In the genomic region with DNA sequence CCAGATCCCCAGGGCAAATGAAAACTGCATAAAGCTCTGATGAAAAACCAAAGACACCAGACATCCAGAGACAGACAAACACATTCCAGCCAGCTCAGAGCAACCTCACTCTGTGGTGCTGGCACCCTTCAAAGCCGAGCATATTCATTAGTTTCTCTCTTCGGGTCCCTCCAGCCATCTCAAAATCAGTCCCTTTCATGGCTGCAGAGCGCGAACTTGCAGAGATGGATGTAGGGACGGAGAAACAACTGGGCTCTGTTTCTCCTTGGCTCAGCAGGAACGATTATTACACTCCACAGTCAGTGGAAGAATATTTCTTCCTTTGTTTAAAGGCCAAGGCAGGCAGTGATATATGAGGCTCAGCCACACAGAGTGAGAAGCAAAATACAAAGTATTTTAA, we compare ENCODE assay signal across 28 cellular contexts. TPM values are rescaled to one million over a fixed set of nuclear protein-coding genes. Genes with fewer than 3 reads are reported as not detected.
"Had no signal": no experiment of that assay in that cellular context is flagged by ENCODE, and none has a peak within 500 bp of the region (broad histone marks: within the 10 kb centered on the region; RNA-seq: fewer than 3 reads in every experiment).

No MANE protein-coding gene starts in this region.

- H3K27me3 ChIP-seq: hepatocyte, pancreas, sigmoid colon, upper lobe of left lung had no signal

- H3K9me3 Mint-ChIP-seq: activated CD4-positive, alpha-beta memory T cell treated with anti-CD3 and anti-CD28 coated beads, Interleukin-2, amount 10 ng/mL, durations not matched to agents 7 days and 5 days; activated CD4-positive, alpha-beta T cell treated with anti-CD3 and anti-CD28 coated beads, Interleukin-2, amount 10 ng/mL, durations not matched to agents 24 days and 14 days; activated naive CD8-positive, alpha-beta T cell treated with anti-CD3 and anti-CD28 coated beads, Interleukin-2, amount 50 U/mL, for 24 hours; activated T-helper 1 cell treated with anti-CD3 and anti-CD28 coated beads, Interleukin-12 subunit alpha, Interleukin-12 subunit beta, Interleukin-2, Interleukin-4 antibody, amounts not matched to agents 30 ng/mL and 10 ng/mL and 1 ng/mL, durations not matched to agents 14 hours and 24 hours and 36 hours; dendritic cell treated with granulocyte-macrophage colony-stimulating factor and Interleukin-4, amounts not matched to agents 40 ng/mL and 50 ng/mL, for 4 days; memory B cell; natural killer cell treated with Interleukin-12 subunit alpha and Interleukin-12 subunit beta and Interleukin-15 and Interleukin-18, amount 100 ng/mL, for 72 hours had no signal

- H3K36me3 Mint-ChIP-seq: activated CD8-positive, alpha-beta memory T cell treated with anti-CD3 and anti-CD28 coated beads, Interleukin-2, amount 10 ng/mL, durations not matched to agents 7 days and 5 days; immature natural killer cell; memory B cell; natural killer cell treated with Interleukin-12 subunit alpha and Interleukin-12 subunit beta and Interleukin-15 and Interleukin-18, amount 100 ng/mL, for 72 hours had no signal

- H2AFZ ChIP-seq: hepatocyte had no signal

- H3K79me2 ChIP-seq: hepatocyte had no signal

- H3K4me1 ChIP-seq: foreskin keratinocyte, left ventricle myocardium inferior, pancreas, sigmoid colon, upper lobe of left lung had no signal

- H3K36me3 ChIP-seq: left ventricle myocardium inferior, neutrophil, pancreas, sigmoid colon, thoracic aorta, upper lobe of left lung had no signal

- H3K27ac ChIP-seq: foreskin keratinocyte, hepatocyte, left ventricle myocardium inferior, neutrophil, pancreas, sigmoid colon, thoracic aorta, upper lobe of left lung, VCaP had no signal

- DNase-seq: activated CD4-positive, alpha-beta memory T cell treated with anti-CD3 and anti-CD28 coated beads, Interleukin-2, amount 10 ng/mL, durations not matched to agents 7 days and 5 days; activated CD4-positive, alpha-beta T cell treated with anti-CD3 and anti-CD28 coated beads, Interleukin-2, amount 10 ng/mL, durations not matched to agents 24 days and 14 days; activated CD8-positive, alpha-beta memory T cell treated with anti-CD3 and anti-CD28 coated beads, Interleukin-2, amount 10 ng/mL, durations not matched to agents 7 days and 5 days; activated gamma-delta T cell; activated naive CD4-positive, alpha-beta T cell treated with anti-CD3 and anti-CD28 coated beads, Interleukin-2, amount 50 U/mL, for 16 hours; activated naive CD8-positive, alpha-beta T cell treated with anti-CD3 and anti-CD28 coated beads, Interleukin-2, amount 50 U/mL, for 24 hours; effector memory CD4-positive, alpha-beta T cell; foreskin keratinocyte; immature natural killer cell; kidney glomerular epithelial cell; left ventricle myocardium inferior; pancreas; sigmoid colon; stimulated activated CD4-positive, alpha-beta T cell treated with anti-CD3 and anti-CD28 coated beads, Interleukin-15, amount 100 ng/mL, for 24 hours; stimulated activated naive CD4-positive, alpha-beta T cell; SW 1271 had no signal

- H3K4me1 Mint-ChIP-seq: activated CD4-positive, alpha-beta memory T cell treated with anti-CD3 and anti-CD28 coated beads, Interleukin-2, amount 10 ng/mL, durations not matched to agents 7 days and 5 days; activated CD4-positive, alpha-beta T cell treated with anti-CD3 and anti-CD28 coated beads, Interleukin-2, amount 10 ng/mL, durations not matched to agents 24 days and 14 days; activated CD8-positive, alpha-beta memory T cell treated with anti-CD3 and anti-CD28 coated beads, Interleukin-2, amount 10 ng/mL, durations not matched to agents 7 days and 5 days; activated naive CD8-positive, alpha-beta T cell treated with anti-CD3 and anti-CD28 coated beads, Interleukin-2, amount 50 U/mL, for 24 hours; immature natural killer cell; memory B cell had no signal

- ATAC-seq: activated CD4-positive, CD25-positive, alpha-beta regulatory T cell treated with anti-CD3 and anti-CD28 coated beads, Interleukin-2, amount 50 U/mL, for 24 hours; activated CD8-positive, alpha-beta memory T cell treated with anti-CD3 and anti-CD28 coated beads, Interleukin-2, amount 10 ng/mL, durations not matched to agents 7 days and 5 days; activated naive CD8-positive, alpha-beta T cell treated with anti-CD3 and anti-CD28 coated beads, Interleukin-2, amount 50 U/mL, for 24 hours; foreskin keratinocyte; natural killer cell treated with Interleukin-12 subunit alpha and Interleukin-12 subunit beta and Interleukin-15 and Interleukin-18, amount 100 ng/mL, for 72 hours; pancreas had no signal

- H3K4me2 ChIP-seq: hepatocyte, smooth muscle cell had no signal

- H3K27ac Mint-ChIP-seq: activated CD4-positive, alpha-beta memory T cell treated with anti-CD3 and anti-CD28 coated beads, Interleukin-2, amount 10 ng/mL, durations not matched to agents 7 days and 5 days; activated CD4-positive, alpha-beta T cell treated with anti-CD3 and anti-CD28 coated beads, Interleukin-2, amount 10 ng/mL, durations not matched to agents 24 days and 14 days; activated CD8-positive, alpha-beta memory T cell treated with anti-CD3 and anti-CD28 coated beads, Interleukin-2, amount 10 ng/mL, durations not matched to agents 7 days and 5 days; activated naive CD8-positive, alpha-beta T cell treated with anti-CD3 and anti-CD28 coated beads, Interleukin-2, amount 50 U/mL, for 24 hours; activated T-helper 1 cell treated with anti-CD3 and anti-CD28 coated beads, Interleukin-12 subunit alpha, Interleukin-12 subunit beta, Interleukin-2, Interleukin-4 antibody, amounts not matched to agents 30 ng/mL and 10 ng/mL and 1 ng/mL, durations not matched to agents 14 hours and 24 hours and 36 hours; dendritic cell treated with granulocyte-macrophage colony-stimulating factor and Interleukin-4, amounts not matched to agents 40 ng/mL and 50 ng/mL, for 4 days; immature natural killer cell; memory B cell; natural killer cell treated with Interleukin-12 subunit alpha and Interleukin-12 subunit beta and Interleukin-15 and Interleukin-18, amount 100 ng/mL, for 72 hours had no signal

- H3K4me3 Mint-ChIP-seq: activated CD4-positive, alpha-beta memory T cell treated with anti-CD3 and anti-CD28 coated beads, Interleukin-2, amount 10 ng/mL, durations not matched to agents 7 days and 5 days; activated CD4-positive, alpha-beta T cell treated with anti-CD3 and anti-CD28 coated beads, Interleukin-2, amount 10 ng/mL, durations not matched to agents 24 days and 14 days; activated CD8-positive, alpha-beta memory T cell treated with anti-CD3 and anti-CD28 coated beads, Interleukin-2, amount 10 ng/mL, durations not matched to agents 7 days and 5 days; activated naive CD8-positive, alpha-beta T cell treated with anti-CD3 and anti-CD28 coated beads, Interleukin-2, amount 50 U/mL, for 24 hours; activated T-helper 1 cell treated with anti-CD3 and anti-CD28 coated beads, Interleukin-12 subunit alpha, Interleukin-12 subunit beta, Interleukin-2, Interleukin-4 antibody, amounts not matched to agents 30 ng/mL and 10 ng/mL and 1 ng/mL, durations not matched to agents 14 hours and 24 hours and 36 hours; dendritic cell treated with granulocyte-macrophage colony-stimulating factor and Interleukin-4, amounts not matched to agents 40 ng/mL and 50 ng/mL, for 4 days; immature natural killer cell; memory B cell; natural killer cell treated with Interleukin-12 subunit alpha and Interleukin-12 subunit beta and Interleukin-15 and Interleukin-18, amount 100 ng/mL, for 72 hours had no signal

- H3K4me3 ChIP-seq: hepatocyte, left ventricle myocardium inferior, pancreas, sigmoid colon, smooth muscle cell, thoracic aorta, upper lobe of left lung had no signal

RNA-seq across cellular contexts. Expression of a gene that starts 50.4 kb away (rescaled TPM):
- total RNA-seq: natural killer cell treated with Interleukin-12 subunit alpha and Interleukin-12 subunit beta and Interleukin-15 and Interleukin-18, amount 100 ng/mL, for 72 hours; T-helper 2 cell treated with Interferon-gamma antibody and Interleukin-4, amounts not matched to agents 100 ng/mL and 5 ng/mL, for 36 hours had no signal
- polyA plus RNA-seq: immature natural killer cell had no signal
